27 cellular contexts compared by ENCODE assay signal in the genomic region with DNA sequence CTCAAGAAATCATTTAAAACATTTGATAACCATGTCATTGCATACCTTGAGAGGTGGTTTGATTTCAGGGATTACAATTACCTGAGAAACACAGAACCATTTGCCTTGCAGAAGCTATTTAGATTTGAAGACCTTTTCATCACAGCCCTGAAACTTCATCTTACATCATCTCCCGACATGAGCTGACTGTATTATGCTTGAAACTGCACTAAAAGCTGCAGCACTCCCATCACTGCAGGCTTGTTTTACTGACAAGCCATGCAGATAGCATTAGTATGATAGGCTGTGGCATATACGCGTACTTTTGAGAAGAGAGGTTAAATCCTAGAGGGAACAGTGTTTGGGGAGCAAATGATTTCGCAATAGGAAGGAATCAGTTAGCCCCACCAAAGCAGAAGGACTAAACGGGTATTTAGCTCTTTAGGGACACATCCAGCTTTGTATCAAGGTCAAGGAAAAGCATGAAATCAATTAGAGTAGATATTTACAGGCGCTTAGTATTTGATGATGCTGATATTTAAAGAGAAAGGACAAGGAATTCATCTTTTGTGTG.
DNase-seq lines count a peak whose midpoint lies in the region; ATAC-seq, FAIRE-seq and TF ChIP-seq lines count a peak whose summit lies in the region.
"Had no signal": no experiment of that assay in that cellular context is flagged by ENCODE, and none has a peak within 500 bp of the region (broad histone marks: within the 10 kb centered on the region; RNA-seq: fewer than 3 reads in every experiment).

No MANE protein-coding gene starts in this region.

- H3K4me1 Mint-ChIP-seq in activated naive CD8-positive, alpha-beta T cell treated with anti-CD3 and anti-CD28 coated beads, Interleukin-2, amount 50 U/mL, for 24 hours: no peaks in the 10 kb centered on the region
- no peaks in the 10 kb centered on the region for H3K4me1 Mint-ChIP-seq in CD4-positive, alpha-beta memory T cell

- no peaks in the 10 kb centered on the region for H3K9me1 ChIP-seq in K562 (ENCODE audit: control insufficient read depth, insufficient read depth, low read length)

- H3K27ac ChIP-seq in K562 (ENCODE audit: extremely low read depth, low read depth, low read length) (no peak overlapping the region), brain microvascular endothelial cell (no peak overlapping the region)
- no peak overlapping the region for H3K27ac ChIP-seq in CD4-positive, alpha-beta memory T cell (ENCODE audit: low read depth, low read length)
- H3K27ac ChIP-seq: 22Rv1, C4-2B, RWPE1, SK-N-MC had no signal

- DNase-seq in DMS 273 (lab: John Stamatoyannopoulos, UW; ENCODE audit: unreplicated experiment) (peak; percentile 31), DMS 273 treated with DMSO at 0.1 percent for 48 hours (lab: John Stamatoyannopoulos, UW) (no peak), K562 (ENCODE audit: extremely low read depth in 1 of 4, low spot score in 3 of 4) (no peak), retina (peak; percentile 6), brain microvascular endothelial cell (no peak)
- no peak for DNase-seq in activated naive CD8-positive, alpha-beta T cell treated with anti-CD3 and anti-CD28 coated beads, Interleukin-2, amount 50 U/mL, for 24 hours
- no peak for DNase-seq in CD4-positive, alpha-beta memory T cell
- DNase-seq: AML-193; DMS79; H7; HFFc6; KBM-7; MM.1S; NCI-H1105; NCI-H146; NCI-H2081; NCI-H2227 treated with DMSO at 0.1 percent for 48 hours; NCI-H510A; NCI-H774; NK-92 treated with Interleukin-12 subunit alpha and Interleukin-12 subunit beta, amount 100 ng/mL, for 24 hours; SHP77 treated with DMSO at 0.1 percent for 48 hours; SW 1271 had no signal

- H4K20me1 ChIP-seq in K562 (replicated peaks; ENCODE audit: control insufficient read depth, insufficient read depth, low read length): no peaks in the 10 kb centered on the region

- TF ChIP-seq CTCF in K562 (IDR thresholded peaks at IDR 0.05 in 2 of 3, conservative IDR thresholded peaks at IDR 0.05 in 1 of 3; ENCODE audit: insufficient read depth in 2 of 3, low read depth in 1 of 3, low read length in 3 of 3): no peak
- TF ChIP-seq CTCF in brain microvascular endothelial cell (IDR thresholded peaks at IDR 0.05; ENCODE audit: low read depth, low read length, missing control alignments): no peak

- no peaks in the 10 kb centered on the region for H3K4me1 ChIP-seq in K562 (replicated peaks in 1 of 2; ENCODE audit: control insufficient read depth in 2 of 2, insufficient read depth in 2 of 2, low read length in 2 of 2)
- H3K4me1 ChIP-seq in CD4-positive, alpha-beta memory T cell (ENCODE audit: insufficient read depth, low read length): no peaks in the 10 kb centered on the region

- WGBS in K562 (ENCODE audit: insufficient coverage, low coverage, missing lambda C conversion rate): 0% methylated on average over 6 of the region's 6 CpGs

- H3K27me3 ChIP-seq in K562 (ENCODE audit: control insufficient read depth in 2 of 2, insufficient read depth in 2 of 2, low read length in 2 of 2) (no peaks in the 10 kb centered on the region), brain microvascular endothelial cell (replicated peaks) (no peaks in the 10 kb centered on the region)
- H3K27me3 ChIP-seq in CD4-positive, alpha-beta memory T cell (ENCODE audit: insufficient read depth, low read length): no peaks in the 10 kb centered on the region

- no peaks in the 10 kb centered on the region for H3K79me2 ChIP-seq in K562 (ENCODE audit: control insufficient read depth, insufficient read depth, low read length)

- H3K9me3 ChIP-seq in K562 (replicated peaks; ENCODE audit: control insufficient read depth, insufficient read depth, low read depth, low read length): no peaks in the 10 kb centered on the region
- no peaks in the 10 kb centered on the region for H3K9me3 ChIP-seq in CD4-positive, alpha-beta memory T cell (ENCODE audit: control insufficient read depth in 1 of 2, low read length in 2 of 2)

- FAIRE-seq in K562 (lab: Jason Lieb, UNC): no peak

- in situ Hi-C loops in K562 (cut with MboI) (no loop called here), brain microvascular endothelial cell (cut with HindIII; ENCODE audit: low pct_ligation_motif_present, low sequenced_read_pairs) (no loop called here)

- CTCF ChIA-PET in K562 (lab: Yijun Ruan, JAX; ENCODE audit: low intra/inter-chr PET ratio): no interaction called here
- CTCF ChIA-PET in CD4-positive, alpha-beta memory T cell (lab: Charles Lee; ENCODE audit: partially characterized antibody): no interaction called here

- ATAC-seq in K562: no peak
- no peak for ATAC-seq in activated naive CD8-positive, alpha-beta T cell treated with anti-CD3 and anti-CD28 coated beads, Interleukin-2, amount 50 U/mL, for 24 hours

- H3K9ac ChIP-seq in K562 (ENCODE audit: insufficient read depth in 1 of 2, low read depth in 2 of 2, low read length in 2 of 2): no peak overlapping the region

- no peaks in the 10 kb centered on the region for H3K36me3 ChIP-seq in K562 (ENCODE audit: control insufficient read depth, insufficient read depth, low read length)
- H3K36me3 ChIP-seq in brain microvascular endothelial cell (replicated peaks): no peaks in the 10 kb centered on the region
- H3K36me3 ChIP-seq in CD4-positive, alpha-beta memory T cell (ENCODE audit: insufficient read depth, low read length): no peaks in the 10 kb centered on the region

- H2AFZ ChIP-seq in K562 (ENCODE audit: low read depth, low read length): no peak overlapping the region

- no peak overlapping the region for H3K27ac Mint-ChIP-seq in activated naive CD8-positive, alpha-beta T cell treated with anti-CD3 and anti-CD28 coated beads, Interleukin-2, amount 50 U/mL, for 24 hours
- H3K27ac Mint-ChIP-seq in CD4-positive, alpha-beta memory T cell: no peak overlapping the region
- H3K27ac Mint-ChIP-seq: HFFc6 had no signal

- no peak for TF ChIP-seq POLR2A in K562 (conservative IDR thresholded peaks at IDR 0.05)

- H3K9me3 Mint-ChIP-seq in activated naive CD8-positive, alpha-beta T cell treated with anti-CD3 and anti-CD28 coated beads, Interleukin-2, amount 50 U/mL, for 24 hours: no peaks in the 10 kb centered on the region
- no peaks in the 10 kb centered on the region for H3K9me3 Mint-ChIP-seq in CD4-positive, alpha-beta memory T cell
- H3K9me3 Mint-ChIP-seq: HFFc6 had no signal

- intact Hi-C loops in K562 (cut with micrococcal nuclease): no loop called here
- intact Hi-C loops in CD4-positive, alpha-beta memory T cell (cut with micrococcal nuclease): no loop called here

- no peak overlapping the region for H3K4me3 ChIP-seq in K562
- H3K4me3 ChIP-seq in brain microvascular endothelial cell (ENCODE audit: low read depth, low read length): no peak overlapping the region
- no peak overlapping the region for H3K4me3 ChIP-seq in CD4-positive, alpha-beta memory T cell (ENCODE audit: low read length in 2 of 2)
- H3K4me3 ChIP-seq: SK-N-MC had no signal

- H3K36me3 Mint-ChIP-seq in activated naive CD8-positive, alpha-beta T cell treated with anti-CD3 and anti-CD28 coated beads, Interleukin-2, amount 50 U/mL, for 24 hours (ENCODE audit: low read depth): no peaks in the 10 kb centered on the region
- no peaks in the 10 kb centered on the region for H3K36me3 Mint-ChIP-seq in CD4-positive, alpha-beta memory T cell

- H3K27me3 Mint-ChIP-seq in activated naive CD8-positive, alpha-beta T cell treated with anti-CD3 and anti-CD28 coated beads, Interleukin-2, amount 50 U/mL, for 24 hours: peaks cover under 1% of the 10 kb centered on the region
- H3K27me3 Mint-ChIP-seq in CD4-positive, alpha-beta memory T cell: peaks cover 0 to 1% of the 10 kb centered on the region in 2 donors

- TF ChIP-seq EP300 in Ishikawa (IDR thresholded peaks at IDR 0.05; ENCODE audit: borderline replicate concordance): no peak
- TF ChIP-seq EP300 in K562 (IDR thresholded peaks at IDR 0.05; ENCODE audit: low read length): no peak

- TF ChIP-seq RAD21 in Ishikawa (IDR thresholded peaks at IDR 0.05; ENCODE audit: low read depth): no peak
- TF ChIP-seq RAD21 in K562 (CRISPR knock-in tag; conservative IDR thresholded peaks at IDR 0.05 in 1 of 2, IDR thresholded peaks at IDR 0.05 in 1 of 2): no peak

- BruUV-seq in K562 (replicated peaks; lab: Mats Ljungman, UMichigan): no TSS peak

- no peak overlapping the region for H3K4me3 Mint-ChIP-seq in activated naive CD8-positive, alpha-beta T cell treated with anti-CD3 and anti-CD28 coated beads, Interleukin-2, amount 50 U/mL, for 24 hours
- no peak overlapping the region for H3K4me3 Mint-ChIP-seq in CD4-positive, alpha-beta memory T cell
- H3K4me3 Mint-ChIP-seq: HFFc6 had no signal

- no peak overlapping the region for H3K4me2 ChIP-seq in K562 (ENCODE audit: insufficient read depth, low read length)

- POLR2A ChIA-PET in K562 (lab: Yijun Ruan, JAX): no interaction called here
- POLR2A ChIA-PET in CD4-positive, alpha-beta memory T cell (lab: Charles Lee; ENCODE audit: partially characterized antibody): no interaction called here

TF ChIP-seq in Ishikawa, 13 proteins besides CTCF, POLR2A, EP300 and RAD21 (continues in another document):
- peak; percentile 56 for TF ChIP-seq CEBPB (IDR thresholded peaks at IDR 0.05)

TF ChIP-seq in K562, 482 proteins besides CTCF, POLR2A, EP300 and RAD21 (continues in another document):
- TF ChIP-seq HDAC6 (IDR thresholded peaks at IDR 0.05; ENCODE audit: low read depth, low read length) (no peak), COPS2 (conservative IDR thresholded peaks at IDR 0.05) (no peak), NCOA4 (IDR thresholded peaks at IDR 0.05; ENCODE audit: partially characterized antibody) (no peak)
- TF ChIP-seq, protein P1, sequence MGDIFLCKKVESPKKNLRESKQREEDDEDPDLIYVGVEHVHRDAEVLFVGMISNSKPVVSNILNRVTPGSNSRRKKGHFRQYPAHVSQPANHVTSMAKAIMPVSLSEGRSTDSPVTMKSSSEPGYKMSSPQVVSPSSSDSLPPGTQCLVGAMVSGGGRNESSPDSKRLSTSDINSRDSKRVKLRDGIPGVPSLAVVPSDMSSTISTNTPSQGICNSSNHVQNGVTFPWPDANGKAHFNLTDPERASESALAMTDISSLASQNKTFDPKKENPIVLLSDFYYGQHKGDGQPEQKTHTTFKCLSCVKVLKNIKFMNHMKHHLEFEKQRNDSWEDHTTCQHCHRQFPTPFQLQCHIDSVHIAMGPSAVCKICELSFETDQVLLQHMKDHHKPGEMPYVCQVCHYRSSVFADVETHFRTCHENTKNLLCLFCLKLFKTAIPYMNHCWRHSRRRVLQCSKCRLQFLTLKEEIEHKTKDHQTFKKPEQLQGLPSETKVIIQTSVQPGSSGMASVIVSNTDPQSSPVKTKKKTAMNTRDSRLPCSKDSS (IDR thresholded peaks at IDR 0.05; ENCODE audit: low read depth, partially characterized antibody): no peak
- TF ChIP-seq, protein P2, sequence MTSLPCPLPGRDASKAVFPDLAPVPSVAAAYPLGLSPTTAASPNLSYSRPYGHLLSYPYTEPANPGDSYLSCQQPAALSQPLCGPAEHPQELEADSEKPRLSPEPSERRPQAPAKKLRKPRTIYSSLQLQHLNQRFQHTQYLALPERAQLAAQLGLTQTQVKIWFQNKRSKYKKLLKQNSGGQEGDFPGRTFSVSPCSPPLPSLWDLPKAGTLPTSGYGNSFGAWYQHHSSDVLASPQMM (CRISPR knock-in tag; IDR thresholded peaks at IDR 0.05): no peak

Comparison
In these comparisons a context has a peak if more than half of its experiments do, and no peak if none do; other contexts are left out.
1. DNase-seq: peak in DMS 273 (single experiment) and retina (single experiment); none in DMS 273 treated with DMSO at 0.1 percent for 48 hours (single experiment), K562 (0 of 4), activated naive CD8-positive, alpha-beta T cell treated with anti-CD3 and anti-CD28 coated beads, Interleukin-2, amount 50 U/mL, for 24 hours (single experiment), brain microvascular endothelial cell (single experiment) and CD4-positive, alpha-beta memory T cell (0 of 5).